6 cellular contexts compared by ENCODE assay signal in the genomic region with DNA sequence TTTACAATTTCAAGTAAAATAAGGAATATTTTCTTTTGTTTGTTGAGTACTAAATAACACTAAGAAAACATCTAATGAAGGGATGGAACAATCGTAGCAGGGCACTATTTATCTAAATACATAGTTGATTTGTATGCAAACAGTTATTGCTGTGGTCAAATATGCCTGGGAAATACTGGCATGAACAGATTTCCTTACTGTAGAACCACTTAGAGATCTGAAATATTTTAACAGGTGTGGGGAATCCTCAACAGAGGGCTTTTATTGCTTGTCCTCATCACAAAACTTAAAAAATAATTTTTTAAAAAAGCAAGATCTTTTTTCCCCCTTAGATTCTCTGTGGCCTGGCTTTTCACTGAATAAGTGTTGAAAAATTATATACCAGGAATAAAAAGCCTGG.
"Had no signal": no experiment of that assay in that cellular context is flagged by ENCODE, and none has a peak within 500 bp of the region (broad histone marks: within the 10 kb centered on the region; RNA-seq: fewer than 3 reads in every experiment).

No MANE protein-coding gene starts in this region.

- H3K27ac Mint-ChIP-seq: GM23338, H9, HFFc6, IgD-negative memory B cell had no signal

- H3K4me3 ChIP-seq: GM23338 had no signal

- DNase-seq: H9, HFFc6, KBM-7 had no signal

- H3K27ac ChIP-seq: HL-60 had no signal

- H3K4me1 Mint-ChIP-seq: IgD-negative memory B cell had no signal

- H3K4me3 Mint-ChIP-seq: GM23338, H9, HFFc6, IgD-negative memory B cell had no signal

- H3K27me3 Mint-ChIP-seq: IgD-negative memory B cell had no signal

- H3K9me3 Mint-ChIP-seq: GM23338, H9, HFFc6 had no signal
